ENCODE assay signal across 5 cellular contexts in the genomic region with DNA sequence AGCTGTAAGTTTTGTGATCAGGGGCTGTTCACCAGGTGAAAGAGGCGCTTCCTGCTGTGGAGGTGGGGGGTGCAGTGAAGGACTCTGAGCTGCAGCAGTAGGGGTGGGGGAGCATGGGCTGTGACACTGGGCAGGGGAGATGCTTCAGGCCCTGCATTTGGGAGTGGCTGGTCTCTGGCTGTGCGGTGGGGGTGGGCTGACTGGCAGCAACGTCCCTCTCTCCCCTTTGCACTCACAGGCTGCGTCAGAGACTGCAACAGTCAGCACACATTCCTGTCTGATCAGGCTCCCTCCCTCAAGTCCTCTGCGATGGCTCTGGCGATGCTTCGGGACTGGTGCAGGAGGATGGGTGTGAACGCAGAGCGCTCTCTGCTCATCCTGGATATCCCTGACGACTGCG. TPM values are rescaled to one million over a fixed set of nuclear protein-coding genes. Genes with fewer than 3 reads are reported as not detected.
"Had no signal": no experiment of that assay in that cellular context is flagged by ENCODE, and none has a peak within 500 bp of the region (broad histone marks: within the 10 kb centered on the region; RNA-seq: fewer than 3 reads in every experiment).

No MANE protein-coding gene starts in this region.

RNA-seq across cellular contexts. Expression of a gene that starts 27.8 kb away (rescaled TPM):
- total RNA-seq: GM23248, HT-29, IMR-90 had no signal
- polyA plus RNA-seq: GM23248 had no signal

RNA-seq across cellular contexts. Expression of a gene that starts 34.6 kb away (rescaled TPM):
- total RNA-seq: GM23248, H4, H9, IMR-90 had no signal
- polyA plus RNA-seq: GM23248, IMR-90 had no signal

RNA-seq across cellular contexts. Expression of a gene that starts 43.8 kb away (rescaled TPM):
- total RNA-seq: HT-29 had no signal
